In genomic region chr6:28768187-28768913, GRCh38 we compare ENCODE assay signal across 22 cellular contexts.
DNase-seq lines count a peak whose midpoint lies in the region; ATAC-seq, FAIRE-seq and TF ChIP-seq lines count a peak whose summit lies in the region.
"Had no signal": no experiment of that assay in that cellular context is flagged by ENCODE, and none has a peak within 500 bp of the region (broad histone marks: within the 10 kb centered on the region; RNA-seq: fewer than 3 reads in every experiment).

No MANE protein-coding gene starts in this region.

- H3K79me2 ChIP-seq in GM23338 (replicated peaks; ENCODE audit: insufficient read depth) (no peaks in the 10 kb centered on the region), K562 (ENCODE audit: control insufficient read depth, insufficient read depth, low read length) (no peaks in the 10 kb centered on the region), mesendoderm (ENCODE audit: control insufficient read depth, insufficient read depth, low read length) (no peaks in the 10 kb centered on the region)

- H3K9me3 Mint-ChIP-seq in GM23338, result peaks cover 4% of the 10 kb centered on the region; the same call in 2 of the 3 replicates
- H3K9me3 Mint-ChIP-seq in activated CD4-positive, alpha-beta T cell treated with anti-CD3 and anti-CD28 coated beads, Interleukin-2, amount 10 ng/mL, durations not matched to agents 7 days and 5 days, result peaks cover 4% of the 10 kb centered on the region
- H3K9me3 Mint-ChIP-seq: HFFc6 had no signal

- DNase-seq in GM23338 (ENCODE audit: low spot score) (no peak), K562 (ENCODE audit: extremely low read depth in 1 of 4, low spot score in 3 of 4) (no peak), esophagus muscularis mucosa (ENCODE audit: extremely low spot score) (peak; percentile 62), mesendoderm (peak; percentile 78), right lobe of liver (no peak), spleen (no peak), NCI-H1694 (lab: John Stamatoyannopoulos, UW) (no peak)
- DNase-seq in activated CD4-positive, alpha-beta T cell treated with anti-CD3 and anti-CD28 coated beads, Interleukin-2, amount 10 ng/mL, durations not matched to agents 7 days and 5 days, result no peak
- DNase-seq: Caco-2; CD4-positive, CD25-positive, alpha-beta regulatory T cell; CD8-positive, alpha-beta T cell; DMS153; DND-41; HFFc6 had no signal

- TF ChIP-seq CTCF in GM23338 (conservative IDR thresholded peaks at IDR 0.05; ENCODE audit: low read depth in 2 of 2), result no peak
- TF ChIP-seq CTCF in K562 (IDR thresholded peaks at IDR 0.05 in 2 of 3, conservative IDR thresholded peaks at IDR 0.05 in 1 of 3; ENCODE audit: insufficient read depth in 2 of 3, low read depth in 1 of 3, low read length in 3 of 3), result no peak
- TF ChIP-seq CTCF in esophagus muscularis mucosa (IDR thresholded peaks at IDR 0.05), result no peak
- TF ChIP-seq CTCF in right lobe of liver (IDR thresholded peaks at IDR 0.05), result no peak
- TF ChIP-seq CTCF in spleen (IDR thresholded peaks at IDR 0.05 in 8 of 11, conservative IDR thresholded peaks at IDR 0.05 in 3 of 11), result no peak

- TF ChIP-seq EP300 in K562 (IDR thresholded peaks at IDR 0.05; ENCODE audit: low read length) (no peak), esophagus muscularis mucosa (IDR thresholded peaks at IDR 0.05) (no peak)

- BruUV-seq in K562 (replicated peaks; lab: Mats Ljungman, UMichigan), result no TSS peak

- no peak for TF ChIP-seq RAD21 in K562 (CRISPR knock-in tag; conservative IDR thresholded peaks at IDR 0.05 in 1 of 2, IDR thresholded peaks at IDR 0.05 in 1 of 2)

- H3K9me2 ChIP-seq in GM23338 (ENCODE audit: insufficient read depth), result no peaks in the 10 kb centered on the region

- H3K9ac ChIP-seq in K562 (ENCODE audit: insufficient read depth in 1 of 2, low read depth in 2 of 2, low read length in 2 of 2) (no peak overlapping the region; a peak in 1 of 4 replicates), mesendoderm (ENCODE audit: low read length) (no peak overlapping the region)
- H3K9ac ChIP-seq: BLaER1 had no signal

- no peak overlapping the region for H3K27ac Mint-ChIP-seq in GM23338
- H3K27ac Mint-ChIP-seq in activated CD4-positive, alpha-beta T cell treated with anti-CD3 and anti-CD28 coated beads, Interleukin-2, amount 10 ng/mL, durations not matched to agents 7 days and 5 days, result no peak overlapping the region
- H3K27ac Mint-ChIP-seq: B cell; CD4-positive, CD25-positive, alpha-beta regulatory T cell; CD8-positive, alpha-beta T cell; HFFc6 had no signal

- H3K27me3 Mint-ChIP-seq in GM23338 (ENCODE audit: insufficient read depth, low read depth, poor library complexity), result peaks cover 100% of the 10 kb centered on the region
- peaks cover 88% of the 10 kb centered on the region for H3K27me3 Mint-ChIP-seq in activated CD4-positive, alpha-beta T cell treated with anti-CD3 and anti-CD28 coated beads, Interleukin-2, amount 10 ng/mL, durations not matched to agents 7 days and 5 days

- no peak overlapping the region for H3K23ac ChIP-seq in mesendoderm (ENCODE audit: low read length)

- WGBS in K562 (ENCODE audit: insufficient coverage, low coverage, missing lambda C conversion rate), result 65% methylated on average over 12 of the region's 12 CpGs
- WGBS in esophagus muscularis mucosa, result 27% methylated on average over 12 of the region's 12 CpGs
- WGBS in mesendoderm (ENCODE audit: extremely low coverage, insufficient coverage, low lambda C conversion rate), result no CpG with 5 or more reads among the region's 12 CpGs
- WGBS in right lobe of liver (ENCODE audit: insufficient coverage, low coverage, low lambda C conversion rate, missing lambda C conversion rate), result 22% methylated on average over 11 of the region's 12 CpGs
- WGBS in spleen, 5 donors, result 30 to 38% (median 37%) methylated on average over 12 of the region's 12 CpGs

- H3K9me3 ChIP-seq in K562 (replicated peaks; ENCODE audit: control insufficient read depth, insufficient read depth, low read depth, low read length) (no peaks in the 10 kb centered on the region), esophagus muscularis mucosa (peaks cover 0 to 19% (median 0%) of the 10 kb centered on the region in 4 donors), right lobe of liver (no peaks in the 10 kb centered on the region), spleen (peaks cover 0 to 40% (median 2%) of the 10 kb centered on the region in 8 donors)
- H3K9me3 ChIP-seq: Caco-2, HAP-1 had no signal

- H3K4me1 ChIP-seq in GM23338 (ENCODE audit: insufficient read depth) (peaks cover 83% of the 10 kb centered on the region), K562 (replicated peaks in 1 of 2; ENCODE audit: control insufficient read depth in 2 of 2, insufficient read depth in 2 of 2, low read length in 2 of 2) (peaks cover 23 to 35% of the 10 kb centered on the region in 2 experiments; a peak in 4 of 5 replicates), esophagus muscularis mucosa (peaks cover 0 to 15% (median 3%) of the 10 kb centered on the region in 4 donors), mesendoderm (ENCODE audit: control insufficient read depth, low read depth, low read length) (peaks cover 16% of the 10 kb centered on the region), right lobe of liver (no peaks in the 10 kb centered on the region), spleen (no peaks in the 10 kb centered on the region)

- intact Hi-C loops in K562 (cut with micrococcal nuclease), result no loop called here
- intact Hi-C loops in esophagus muscularis mucosa (cut with DNase I), result no loop called here
- intact Hi-C loops in right lobe of liver (cut with DNase I), result no loop called here
- intact Hi-C loops in spleen (cut with DNase I; ENCODE audit: low total_unique reads), result no loop called here

- H3K56ac ChIP-seq in mesendoderm (ENCODE audit: low read length), result no peak overlapping the region

- TF ChIP-seq POLR2A in K562 (conservative IDR thresholded peaks at IDR 0.05) (no peak), esophagus muscularis mucosa (IDR thresholded peaks at IDR 0.05; ENCODE audit: low read depth) (no peak), right lobe of liver (IDR thresholded peaks at IDR 0.05) (no peak), spleen (IDR thresholded peaks at IDR 0.05) (no peak)

- in situ Hi-C loops in K562 (cut with MboI), result no loop called here

- H4K8ac ChIP-seq in mesendoderm (ENCODE audit: low read depth, low read length), result no peak overlapping the region

- H3K79me1 ChIP-seq in mesendoderm (ENCODE audit: low read length), result no peaks in the 10 kb centered on the region

- no peak overlapping the region for H3K4ac ChIP-seq in mesendoderm (ENCODE audit: low read depth, low read length)

- H3F3A ChIP-seq in GM23338 (replicated peaks; ENCODE audit: low read depth), result peaks cover 53% of the 10 kb centered on the region

- H3K4me1 Mint-ChIP-seq in GM23338, result peaks cover 76% of the 10 kb centered on the region
- peaks cover 3% of the 10 kb centered on the region for H3K4me1 Mint-ChIP-seq in activated CD4-positive, alpha-beta T cell treated with anti-CD3 and anti-CD28 coated beads, Interleukin-2, amount 10 ng/mL, durations not matched to agents 7 days and 5 days

- no peak overlapping the region for H2AFZ ChIP-seq in GM23338
- H2AFZ ChIP-seq in K562 (ENCODE audit: low read depth, low read length), result peak overlapping the region; percentile 10; the same call in 1 of the 2 replicates

- no peak overlapping the region for H3K18ac ChIP-seq in mesendoderm (ENCODE audit: low read length)

- peaks cover 2% of the 10 kb centered on the region; the same call in 1 of the 3 replicates for H3K36me3 Mint-ChIP-seq in GM23338 (ENCODE audit: low read depth)
- H3K36me3 Mint-ChIP-seq in activated CD4-positive, alpha-beta T cell treated with anti-CD3 and anti-CD28 coated beads, Interleukin-2, amount 10 ng/mL, durations not matched to agents 7 days and 5 days (ENCODE audit: low read depth), result peaks cover 8% of the 10 kb centered on the region
- H3K36me3 Mint-ChIP-seq: CD8-positive, alpha-beta T cell had no signal

- no peak overlapping the region for H3K4me2 ChIP-seq in GM23338
- no peak overlapping the region for H3K4me2 ChIP-seq in K562 (ENCODE audit: insufficient read depth, low read length)
- H3K4me2 ChIP-seq in mesendoderm (ENCODE audit: low read length), result no peak overlapping the region
- H3K4me2 ChIP-seq: BLaER1 had no signal

- H3K27ac ChIP-seq in GM23338 (ENCODE audit: low read depth) (no peak overlapping the region), K562 (ENCODE audit: extremely low read depth, low read depth, low read length) (no peak overlapping the region), esophagus muscularis mucosa (replicated peaks in 1 of 4) (no peak overlapping the region), mesendoderm (ENCODE audit: low read depth, low read length) (no peak overlapping the region), right lobe of liver (no peak overlapping the region), spleen (no peak overlapping the region)
- H3K27ac ChIP-seq: 22Rv1, BLaER1, C4-2B had no signal

- H4K5ac ChIP-seq in mesendoderm (ENCODE audit: low read length), result no peak overlapping the region

- H3K4me3 ChIP-seq in GM23338, result no peak overlapping the region
- H3K4me3 ChIP-seq in K562, result no peak overlapping the region
- H3K4me3 ChIP-seq in esophagus muscularis mucosa, result no peak overlapping the region
- H3K4me3 ChIP-seq in mesendoderm (ENCODE audit: low read length), result no peak overlapping the region
- no peak overlapping the region for H3K4me3 ChIP-seq in right lobe of liver
- no peak overlapping the region for H3K4me3 ChIP-seq in spleen
- H3K4me3 ChIP-seq: BLaER1, HAP-1 had no signal

- no peak overlapping the region for H2BK120ac ChIP-seq in mesendoderm (ENCODE audit: low read depth, low read length)

- H2BK5ac ChIP-seq in mesendoderm (ENCODE audit: low read length), result no peak overlapping the region

- H4K20me1 ChIP-seq in GM23338 (replicated peaks; ENCODE audit: insufficient read depth) (peaks cover 27% of the 10 kb centered on the region), K562 (replicated peaks; ENCODE audit: control insufficient read depth, insufficient read depth, low read length) (no peaks in the 10 kb centered on the region)

- no peak overlapping the region; the same call in 2 of the 3 replicates for H3K4me3 Mint-ChIP-seq in GM23338
- no peak overlapping the region for H3K4me3 Mint-ChIP-seq in activated CD4-positive, alpha-beta T cell treated with anti-CD3 and anti-CD28 coated beads, Interleukin-2, amount 10 ng/mL, durations not matched to agents 7 days and 5 days
- H3K4me3 Mint-ChIP-seq: B cell; CD4-positive, CD25-positive, alpha-beta regulatory T cell; CD8-positive, alpha-beta T cell; HFFc6 had no signal

- FAIRE-seq in K562 (lab: Jason Lieb, UNC), result no peak
- FAIRE-seq: A204.1, G401.6, GM12892 had no signal

- POLR2A ChIA-PET in K562 (lab: Yijun Ruan, JAX), result interaction anchor here (0.6 to 3.2 kb wide), 2 partner anchors 10 to 26 kb away, joined by 3 to 33 read pairs; no protein-coding TSS in a partner anchor
- POLR2A ChIA-PET in activated CD4-positive, alpha-beta T cell treated with anti-CD3 and anti-CD28 coated beads, Interleukin-2, amount 10 ng/mL, durations not matched to agents 7 days and 5 days (lab: Charles Lee), result no interaction called here

- H3K36me3 ChIP-seq in GM23338 (ENCODE audit: insufficient read depth), result no peaks in the 10 kb centered on the region
- no peaks in the 10 kb centered on the region for H3K36me3 ChIP-seq in K562 (ENCODE audit: control insufficient read depth, insufficient read depth, low read length)
- H3K36me3 ChIP-seq in esophagus muscularis mucosa, result no peaks in the 10 kb centered on the region
- H3K36me3 ChIP-seq in mesendoderm (ENCODE audit: control insufficient read depth, insufficient read depth, low read length), result no peaks in the 10 kb centered on the region
- H3K36me3 ChIP-seq in right lobe of liver, result no peaks in the 10 kb centered on the region
- H3K36me3 ChIP-seq in spleen, result no peaks in the 10 kb centered on the region
- H3K36me3 ChIP-seq: BLaER1, HAP-1 had no signal

- no peak overlapping the region for H2BK15ac ChIP-seq in mesendoderm (replicated peaks; ENCODE audit: low read depth)

- no peaks in the 10 kb centered on the region for H3K9me1 ChIP-seq in K562 (ENCODE audit: control insufficient read depth, insufficient read depth, low read length)

- CTCF ChIA-PET in K562 (lab: Yijun Ruan, JAX; ENCODE audit: low intra/inter-chr PET ratio), result interaction anchor here (0.9 kb wide), 1 partner anchor 70 kb away, joined by 3 read pairs; no protein-coding TSS in a partner anchor
- CTCF ChIA-PET in activated CD4-positive, alpha-beta T cell treated with anti-CD3 and anti-CD28 coated beads, Interleukin-2, amount 10 ng/mL, durations not matched to agents 7 days and 5 days (lab: Charles Lee), result interaction anchor here (1.6 kb wide), 1 partner anchor 42 kb away, joined by 3 read pairs; no protein-coding TSS in a partner anchor

- H3K27me3 ChIP-seq in GM23338 (ENCODE audit: insufficient read depth) (peaks cover 100% of the 10 kb centered on the region), K562 (ENCODE audit: control insufficient read depth in 2 of 2, insufficient read depth in 2 of 2, low read length in 2 of 2) (no peaks in the 10 kb centered on the region), esophagus muscularis mucosa (peaks cover 0 to 100% (median 68%) of the 10 kb centered on the region in 4 donors), mesendoderm (ENCODE audit: insufficient read depth, low read length, poor library complexity) (peaks cover 59% of the 10 kb centered on the region), right lobe of liver (peaks cover 0 to 34% of the 10 kb centered on the region in 2 donors), spleen (replicated peaks in 1 of 7) (peaks cover 4 to 100% (median 98%) of the 10 kb centered on the region in 7 donors)

- H2AK5ac ChIP-seq in mesendoderm (ENCODE audit: low read length), result no peak overlapping the region

- ATAC-seq in GM23338, result no peak
- no peak for ATAC-seq in K562
- no peak for ATAC-seq in right lobe of liver
- ATAC-seq: CD8-positive, alpha-beta T cell had no signal

Comparison
In these comparisons a context has a peak if more than half of its experiments do, and no peak if none do; other contexts are left out.
1. DNase-seq: peak in esophagus muscularis mucosa (single experiment) and mesendoderm (single experiment); none in GM23338 (single experiment), K562 (0 of 4), right lobe of liver (0 of 3), spleen (single experiment), NCI-H1694 (single experiment) and activated CD4-positive, alpha-beta T cell treated with anti-CD3 and anti-CD28 coated beads, Interleukin-2, amount 10 ng/mL, durations not matched to agents 7 days and 5 days (single experiment).